22 cellular contexts compared by ENCODE assay signal in the genomic region with DNA sequence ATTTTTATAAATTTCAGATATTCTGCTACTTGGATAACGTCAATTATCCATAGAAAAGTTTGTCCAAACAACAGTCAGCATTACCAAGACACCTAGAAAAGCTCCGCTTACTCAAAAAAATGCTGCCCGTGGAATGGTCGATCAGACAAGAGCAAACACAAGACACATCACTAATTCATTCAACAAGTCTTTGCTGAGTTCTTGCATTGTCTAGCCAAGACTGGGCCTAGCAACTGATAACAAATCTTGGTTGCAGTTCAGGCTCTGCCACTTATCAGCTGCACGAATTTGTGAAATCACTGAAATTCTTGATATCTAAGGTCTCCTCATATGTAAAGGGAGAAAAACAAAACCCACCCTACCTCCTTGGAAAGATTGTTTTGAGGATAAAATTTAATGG.
A peak's percentile ranks its signal among the peaks of the same experiment; 100 is the strongest.
DNase-seq lines count a peak whose midpoint lies in the region; ATAC-seq, FAIRE-seq and TF ChIP-seq lines count a peak whose summit lies in the region.
"Had no signal": no experiment of that assay in that cellular context is flagged by ENCODE, and none has a peak within 500 bp of the region (broad histone marks: within the 10 kb centered on the region; RNA-seq: fewer than 3 reads in every experiment).

No MANE protein-coding gene starts in this region.

- no peak overlapping the region for H3K4me3 Mint-ChIP-seq in glutamatergic neuron (ENCODE audit: unreplicated experiment)
- H3K4me3 Mint-ChIP-seq in mesothelial cell of epicardium, result no peak overlapping the region
- H3K4me3 Mint-ChIP-seq: CD8-positive, alpha-beta memory T cell had no signal

- DNase-seq in cardiac muscle cell (ENCODE audit: low read depth in 1 of 2, low spot score in 1 of 2) (no peak), right atrium auricular region (ENCODE audit: low spot score) (no peak), glutamatergic neuron (no peak), mesothelial cell of epicardium (ENCODE audit: low spot score in 2 of 2, unreplicated experiment in 2 of 2) (no peak), GM20000 (ENCODE audit: low spot score) (no peak), NCI-H446 (lab: John Stamatoyannopoulos, UW) (no peak), GM19239 (ENCODE audit: insufficient read length, low spot score) (no peak)
- DNase-seq: 8988T; CD8-positive, alpha-beta memory T cell; DND-41; GOT3; KG1; NCI-H1048; NCI-H1436 treated with DMSO at 0.1 percent for 48 hours; NCI-H510A; NCI-H82; PC-3; SJCRH30 had no signal

- TF ChIP-seq CTCF in cardiac muscle cell (IDR thresholded peaks at IDR 0.05; ENCODE audit: low read depth, low read length) (no peak), right atrium auricular region (IDR thresholded peaks at IDR 0.05) (no peak), glutamatergic neuron (IDR thresholded peaks at IDR 0.05; ENCODE audit: partially characterized antibody, unreplicated experiment) (no peak), mesothelial cell of epicardium (IDR thresholded peaks at IDR 0.05; ENCODE audit: unreplicated experiment) (no peak), GM20000 (IDR thresholded peaks at IDR 0.05; ENCODE audit: extremely low read depth, missing control alignments) (no peak)

- H3K27me3 ChIP-seq in cardiac muscle cell (no peaks in the 10 kb centered on the region), right atrium auricular region (no peaks in the 10 kb centered on the region)
- H3K27me3 ChIP-seq: BLaER1, SJCRH30 had no signal

- H3K27ac Mint-ChIP-seq in glutamatergic neuron (ENCODE audit: unreplicated experiment), result peak overlapping the region; percentile 29
- peak overlapping the region; percentile 94 for H3K27ac Mint-ChIP-seq in mesothelial cell of epicardium
- H3K27ac Mint-ChIP-seq: CD8-positive, alpha-beta memory T cell had no signal

- H3K4me3 ChIP-seq in cardiac muscle cell, result no peak overlapping the region
- H3K4me3 ChIP-seq in right atrium auricular region, result no peak overlapping the region
- H3K4me3 ChIP-seq: BLaER1, SJCRH30 had no signal

- H3K9me3 ChIP-seq in cardiac muscle cell (ENCODE audit: low read depth) (no peaks in the 10 kb centered on the region), right atrium auricular region (peaks cover 0 to 10% of the 10 kb centered on the region in 2 donors)
- H3K9me3 ChIP-seq: SJCRH30 had no signal

- H3K36me3 ChIP-seq in cardiac muscle cell, result no peaks in the 10 kb centered on the region
- no peaks in the 10 kb centered on the region for H3K36me3 ChIP-seq in right atrium auricular region
- H3K36me3 ChIP-seq: BLaER1, SJCRH30 had no signal

- H3K36me3 Mint-ChIP-seq in glutamatergic neuron (ENCODE audit: unreplicated experiment) (no peaks in the 10 kb centered on the region), mesothelial cell of epicardium (peaks cover 6% of the 10 kb centered on the region)
- H3K36me3 Mint-ChIP-seq: CD8-positive, alpha-beta memory T cell had no signal

- no peak for ATAC-seq in HG03457 (IDR thresholded peaks at IDR 0.05; ENCODE audit: unreplicated experiment)
- ATAC-seq: PC-3 had no signal

- H3K4me1 Mint-ChIP-seq in glutamatergic neuron (ENCODE audit: low read depth, unreplicated experiment), result peaks cover 12% of the 10 kb centered on the region
- H3K4me1 Mint-ChIP-seq in mesothelial cell of epicardium, result peaks cover 45% of the 10 kb centered on the region
- H3K4me1 Mint-ChIP-seq: CD8-positive, alpha-beta memory T cell had no signal

- FAIRE-seq in GM19239 (lab: Jason Lieb, UNC), result no peak
- FAIRE-seq: G401.6, GM18507 had no signal

- peak overlapping the region; percentile 68 for H3K27ac ChIP-seq in cardiac muscle cell
- H3K27ac ChIP-seq in right atrium auricular region, result no peak overlapping the region
- H3K27ac ChIP-seq: BLaER1, SJCRH30 had no signal

- no peaks in the 10 kb centered on the region for H3K9me3 Mint-ChIP-seq in glutamatergic neuron (ENCODE audit: unreplicated experiment)
- peaks cover 7% of the 10 kb centered on the region for H3K9me3 Mint-ChIP-seq in mesothelial cell of epicardium

- peaks cover 33% of the 10 kb centered on the region for H3K4me1 ChIP-seq in cardiac muscle cell (ENCODE audit: low read depth)
- no peaks in the 10 kb centered on the region for H3K4me1 ChIP-seq in right atrium auricular region
- H3K4me1 ChIP-seq: BLaER1, SJCRH30 had no signal

- no peaks in the 10 kb centered on the region for H3K27me3 Mint-ChIP-seq in glutamatergic neuron (ENCODE audit: unreplicated experiment)
- H3K27me3 Mint-ChIP-seq in mesothelial cell of epicardium (ENCODE audit: low read depth), result no peaks in the 10 kb centered on the region
